In the genomic region with DNA sequence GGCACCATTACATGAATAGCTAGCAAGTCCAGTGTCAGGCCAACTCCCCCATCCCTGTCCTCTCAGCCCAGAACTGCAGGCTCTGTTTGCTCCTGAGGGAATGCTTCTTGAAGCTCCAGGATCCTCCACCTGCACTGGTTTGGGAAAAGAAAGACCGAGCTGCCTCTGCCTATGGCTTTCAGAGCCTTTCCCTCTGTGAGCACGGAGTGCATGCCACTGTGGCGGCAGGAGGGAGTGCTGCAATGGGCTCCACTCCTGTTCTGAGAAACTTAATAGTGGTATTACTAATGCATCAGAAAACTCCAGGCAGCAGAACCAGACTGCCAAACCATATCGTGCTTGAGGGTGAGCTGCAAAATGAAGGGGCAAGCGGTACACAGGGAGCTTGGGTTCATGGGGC, we compare ENCODE assay signal across 27 cellular contexts.
DNase-seq lines count a peak whose midpoint lies in the region; ATAC-seq and TF ChIP-seq lines count a peak whose summit lies in the region.
"Had no signal": no experiment of that assay in that cellular context is flagged by ENCODE, and none has a peak within 500 bp of the region (broad histone marks: within the 10 kb centered on the region; RNA-seq: fewer than 3 reads in every experiment).

No MANE protein-coding gene starts in this region.

- peaks cover 12% of the 10 kb centered on the region for H3K27me3 Mint-ChIP-seq in activated CD8-positive, alpha-beta memory T cell treated with anti-CD3 and anti-CD28 coated beads, Interleukin-2, amount 10 ng/mL, durations not matched to agents 7 days and 5 days
- no peaks in the 10 kb centered on the region for H3K27me3 Mint-ChIP-seq in osteocyte (ENCODE audit: unreplicated experiment)

- CTCF ChIA-PET in activated CD8-positive, alpha-beta memory T cell treated with anti-CD3 and anti-CD28 coated beads, Interleukin-2, amount 10 ng/mL, durations not matched to agents 7 days and 5 days (lab: Charles Lee): no interaction called here

- H3K27me3 ChIP-seq in right atrium auricular region (no peaks in the 10 kb centered on the region), heart right ventricle (peaks cover 0 to 13% (median 0%) of the 10 kb centered on the region in 7 donors)
- H3K27me3 ChIP-seq: BE2C, BLaER1 had no signal

- no peak for TF ChIP-seq CTCF in right atrium auricular region (IDR thresholded peaks at IDR 0.05)
- TF ChIP-seq CTCF in heart right ventricle (IDR thresholded peaks at IDR 0.05): no peak
- no peak for TF ChIP-seq CTCF in osteocyte (IDR thresholded peaks at IDR 0.05)

- H3K27ac ChIP-seq in right atrium auricular region: no peak overlapping the region
- H3K27ac ChIP-seq in heart right ventricle: no peak overlapping the region
- H3K27ac ChIP-seq: 22Rv1, A549, BLaER1 had no signal

- H3K4me3 ChIP-seq in right atrium auricular region (no peak overlapping the region), heart right ventricle (no peak overlapping the region)
- H3K4me3 ChIP-seq: A549, BLaER1, GM12878 had no signal

- H3K9me3 Mint-ChIP-seq in activated CD8-positive, alpha-beta memory T cell treated with anti-CD3 and anti-CD28 coated beads, Interleukin-2, amount 10 ng/mL, durations not matched to agents 7 days and 5 days (ENCODE audit: low read depth): no peaks in the 10 kb centered on the region
- no peaks in the 10 kb centered on the region for H3K9me3 Mint-ChIP-seq in osteocyte (ENCODE audit: unreplicated experiment)
- H3K9me3 Mint-ChIP-seq: CD4-positive, alpha-beta memory T cell; CD8-positive, alpha-beta memory T cell had no signal

- no peak overlapping the region for H3K4me3 Mint-ChIP-seq in activated CD8-positive, alpha-beta memory T cell treated with anti-CD3 and anti-CD28 coated beads, Interleukin-2, amount 10 ng/mL, durations not matched to agents 7 days and 5 days
- H3K4me3 Mint-ChIP-seq in osteocyte (ENCODE audit: unreplicated experiment): no peak overlapping the region
- H3K4me3 Mint-ChIP-seq: CD14-positive monocyte; CD4-positive, alpha-beta memory T cell; CD4-positive, CD25-positive, alpha-beta regulatory T cell; CD8-positive, alpha-beta memory T cell had no signal

- WGBS in heart right ventricle, 2 donors: 87% methylated on average over 5 of the region's 5 CpGs

- no peak for ATAC-seq in activated CD8-positive, alpha-beta memory T cell treated with anti-CD3 and anti-CD28 coated beads, Interleukin-2, amount 10 ng/mL, durations not matched to agents 7 days and 5 days
- ATAC-seq in heart right ventricle: no peak
- ATAC-seq in GM21717 (IDR thresholded peaks at IDR 0.05; ENCODE audit: unreplicated experiment): no peak
- ATAC-seq: A549, GM12878 had no signal

- no peaks in the 10 kb centered on the region for H3K36me3 ChIP-seq in right atrium auricular region
- H3K36me3 ChIP-seq in heart right ventricle: no peaks in the 10 kb centered on the region
- H3K36me3 ChIP-seq: BE2C, BLaER1 had no signal

- H3K27ac Mint-ChIP-seq in activated CD8-positive, alpha-beta memory T cell treated with anti-CD3 and anti-CD28 coated beads, Interleukin-2, amount 10 ng/mL, durations not matched to agents 7 days and 5 days: no peak overlapping the region
- H3K27ac Mint-ChIP-seq in osteocyte (ENCODE audit: unreplicated experiment): no peak overlapping the region
- H3K27ac Mint-ChIP-seq: CD4-positive, alpha-beta memory T cell; CD4-positive, CD25-positive, alpha-beta regulatory T cell; CD8-positive, alpha-beta memory T cell had no signal

- DNase-seq in activated CD8-positive, alpha-beta memory T cell treated with anti-CD3 and anti-CD28 coated beads, Interleukin-2, amount 10 ng/mL, durations not matched to agents 7 days and 5 days: peak; percentile 31
- no peak for DNase-seq in activated CD8-positive, alpha-beta memory T cell treated with anti-CD3 and anti-CD28 coated beads, Interleukin-2, amount 50 U/mL, for 48 hours
- DNase-seq in right atrium auricular region (ENCODE audit: low spot score) (peak; percentile 26), heart right ventricle (no peak), islet precursor cell (peak; percentile 38), osteocyte (ENCODE audit: extremely low spot score, unreplicated experiment) (peak; percentile 63), RPMI8226 (no peak)
- DNase-seq: AML-193; BE2C; C1 segment of cervical spinal cord; CD4-positive, alpha-beta memory T cell; CD4-positive, CD25-positive, alpha-beta regulatory T cell; CD8-positive, alpha-beta memory T cell; COR-L47; DMS 273 treated with DMSO at 0.1 percent for 48 hours; DMS153; DMS53; DMS79; DND-41; EL; GDM1 had no signal

- H3K36me3 Mint-ChIP-seq in activated CD8-positive, alpha-beta memory T cell treated with anti-CD3 and anti-CD28 coated beads, Interleukin-2, amount 10 ng/mL, durations not matched to agents 7 days and 5 days: no peaks in the 10 kb centered on the region
- H3K36me3 Mint-ChIP-seq in osteocyte (ENCODE audit: unreplicated experiment): no peaks in the 10 kb centered on the region
- H3K36me3 Mint-ChIP-seq: CD14-positive monocyte; CD4-positive, alpha-beta memory T cell; CD4-positive, CD25-positive, alpha-beta regulatory T cell; CD8-positive, alpha-beta memory T cell had no signal

- H3K4me1 Mint-ChIP-seq in activated CD8-positive, alpha-beta memory T cell treated with anti-CD3 and anti-CD28 coated beads, Interleukin-2, amount 10 ng/mL, durations not matched to agents 7 days and 5 days: no peaks in the 10 kb centered on the region
- H3K4me1 Mint-ChIP-seq in osteocyte (ENCODE audit: unreplicated experiment): peaks cover 30% of the 10 kb centered on the region
- H3K4me1 Mint-ChIP-seq: CD14-positive monocyte; CD4-positive, alpha-beta memory T cell; CD4-positive, CD25-positive, alpha-beta regulatory T cell; CD8-positive, alpha-beta memory T cell had no signal

- intact Hi-C loops in heart right ventricle (cut with DNase I): no loop called here

- H3K4me1 ChIP-seq in right atrium auricular region (no peaks in the 10 kb centered on the region), heart right ventricle (no peaks in the 10 kb centered on the region)
- H3K4me1 ChIP-seq: A549, BE2C, BLaER1 had no signal

- no peaks in the 10 kb centered on the region for H3K9me3 ChIP-seq in right atrium auricular region
- no peaks in the 10 kb centered on the region for H3K9me3 ChIP-seq in heart right ventricle
- H3K9me3 ChIP-seq: A549, BE2C, BLaER1 had no signal

Comparison
In these comparisons a context has a peak if more than half of its experiments do, and no peak if none do; other contexts are left out.
1. DNase-seq: peak in activated CD8-positive, alpha-beta memory T cell treated with anti-CD3 and anti-CD28 coated beads, Interleukin-2, amount 10 ng/mL, durations not matched to agents 7 days and 5 days (single experiment), right atrium auricular region (single experiment), islet precursor cell (single experiment) and osteocyte (single experiment); none in activated CD8-positive, alpha-beta memory T cell treated with anti-CD3 and anti-CD28 coated beads, Interleukin-2, amount 50 U/mL, for 48 hours (single experiment), heart right ventricle (0 of 2) and RPMI8226 (single experiment).